ENCODE assay signal across 18 cellular contexts in the genomic region with DNA sequence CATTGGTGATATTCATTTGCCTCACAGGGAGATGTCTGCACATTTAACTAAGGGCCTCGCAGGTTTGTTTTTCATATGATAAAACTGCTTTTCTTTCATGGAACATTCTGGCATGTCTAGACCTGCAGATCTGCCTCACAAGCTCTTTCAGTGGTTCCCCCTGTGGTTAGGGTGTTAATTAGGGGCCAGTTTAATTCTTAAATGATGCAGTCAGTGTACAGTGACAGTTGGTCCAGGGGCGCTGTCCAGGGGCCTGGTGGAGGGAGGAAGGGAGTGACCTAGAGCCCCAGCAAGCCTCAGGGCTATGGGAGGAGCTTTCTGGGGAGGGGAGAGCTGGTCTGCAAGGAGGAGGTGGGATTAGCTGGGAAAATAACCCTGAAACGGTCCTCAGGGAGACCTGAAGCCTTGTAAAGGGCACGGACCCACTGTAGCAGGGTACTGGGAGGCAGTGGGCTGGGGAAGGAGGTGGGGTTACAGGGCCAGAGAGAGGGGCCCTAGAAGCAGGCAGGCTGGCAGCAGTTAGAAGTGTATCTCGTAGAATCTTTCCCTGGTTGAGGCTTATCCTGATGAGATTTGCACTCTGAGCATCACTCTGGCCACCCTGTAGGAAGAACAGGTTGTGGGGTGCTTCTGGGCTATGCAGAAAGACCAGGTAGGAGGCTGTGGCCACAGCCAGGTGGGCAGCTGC. TPM values are rescaled to one million over a fixed set of nuclear protein-coding genes. Genes with fewer than 3 reads are reported as not detected.
DNase-seq lines count a peak whose midpoint lies in the region; ATAC-seq, FAIRE-seq and TF ChIP-seq lines count a peak whose summit lies in the region.
"Had no signal": no experiment of that assay in that cellular context is flagged by ENCODE, and none has a peak within 500 bp of the region (broad histone marks: within the 10 kb centered on the region; RNA-seq: fewer than 3 reads in every experiment).

No MANE protein-coding gene starts in this region.

- peaks cover 6% of the 10 kb centered on the region for H3K4me1 Mint-ChIP-seq in stimulated activated naive CD8-positive, alpha-beta T cell treated with anti-CD3 and anti-CD28 coated beads, Interleukin-15, amount 100 ng/mL, for 72 hours
- H3K4me1 Mint-ChIP-seq in neural crest cell (peaks cover 5% of the 10 kb centered on the region), progenitor cell of endocrine pancreas (ENCODE audit: low read depth) (no peaks in the 10 kb centered on the region)
- H3K4me1 Mint-ChIP-seq: activated CD4-positive, alpha-beta T cell treated with anti-CD3 and anti-CD28 coated beads, Interleukin-2, amount 10 ng/mL, durations not matched to agents 24 days and 14 days had no signal

- H3K36me3 Mint-ChIP-seq in neural crest cell (ENCODE audit: low read depth) (peaks cover 4% of the 10 kb centered on the region), progenitor cell of endocrine pancreas (ENCODE audit: insufficient read depth) (peaks cover 17% of the 10 kb centered on the region)

- H3K4me3 ChIP-seq in bronchial epithelial cell (ENCODE audit: low read depth, low read length): no peak overlapping the region
- H3K4me3 ChIP-seq: tibial artery had no signal

- no peak for DNase-seq in stimulated activated naive CD8-positive, alpha-beta T cell treated with anti-CD3 and anti-CD28 coated beads, Interleukin-15, amount 100 ng/mL, for 72 hours
- DNase-seq in stimulated activated naive CD8-positive, alpha-beta T cell treated with anti-CD3 and anti-CD28 coated beads, Interleukin-15, Interleukin-2, amounts not matched to agents 100 U/mL and 50 U/mL, for 24 hours: no peak
- DNase-seq in bronchial epithelial cell (ENCODE audit: low read depth) (peak; percentile 81), neural crest cell (ENCODE audit: low read depth, low spot score) (no peak), mucosa of gallbladder (ENCODE audit: low spot score) (no peak), NCI-H446 (lab: John Stamatoyannopoulos, UW) (no peak), nucleus accumbens (lab: John Stamatoyannopoulos, UW) (no peak), progenitor cell of endocrine pancreas (ENCODE audit: low spot score, unreplicated experiment) (no peak)
- DNase-seq: activated CD4-positive, alpha-beta T cell treated with anti-CD3 and anti-CD28 coated beads, Interleukin-2, amount 10 ng/mL, durations not matched to agents 24 days and 14 days; activated T-cell treated with anti-CD3 and anti-CD28 coated beads, Interleukin-2, amount 50 U/mL, for 48 hours; head of caudate nucleus; Kasumi-1; NCI-H2081; SHP77 treated with DMSO at 0.1 percent for 48 hours; stimulated activated CD4-positive, alpha-beta T cell treated with anti-CD3 and anti-CD28 coated beads, Interleukin-2, amount 100 ng/mL, for 24 hours; T-helper 9 cell; tibial artery had no signal

- no peak overlapping the region for H3K4me3 Mint-ChIP-seq in stimulated activated naive CD8-positive, alpha-beta T cell treated with anti-CD3 and anti-CD28 coated beads, Interleukin-15, amount 100 ng/mL, for 72 hours
- H3K4me3 Mint-ChIP-seq in neural crest cell (no peak overlapping the region), progenitor cell of endocrine pancreas (ENCODE audit: low read depth) (no peak overlapping the region)
- H3K4me3 Mint-ChIP-seq: activated CD4-positive, alpha-beta T cell treated with anti-CD3 and anti-CD28 coated beads, Interleukin-2, amount 10 ng/mL, durations not matched to agents 24 days and 14 days had no signal

- H3K36me3 ChIP-seq in bronchial epithelial cell (ENCODE audit: control insufficient read depth, insufficient read depth, low read length): no peaks in the 10 kb centered on the region

- TF ChIP-seq CTCF in bronchial epithelial cell (IDR thresholded peaks at IDR 0.05; ENCODE audit: insufficient read depth, low read length, severe bottlenecking) (no peak), neural crest cell (conservative IDR thresholded peaks at IDR 0.05) (no peak), progenitor cell of endocrine pancreas (IDR thresholded peaks at IDR 0.05; ENCODE audit: unreplicated experiment) (no peak)

- no peaks in the 10 kb centered on the region for H3K27me3 Mint-ChIP-seq in stimulated activated naive CD8-positive, alpha-beta T cell treated with anti-CD3 and anti-CD28 coated beads, Interleukin-15, amount 100 ng/mL, for 72 hours
- no peaks in the 10 kb centered on the region for H3K27me3 Mint-ChIP-seq in neural crest cell (ENCODE audit: low read depth)
- H3K27me3 Mint-ChIP-seq in progenitor cell of endocrine pancreas: no peaks in the 10 kb centered on the region

- FAIRE-seq in bronchial epithelial cell (lab: Jason Lieb, UNC): no peak
- FAIRE-seq: D721Med had no signal

- H3K27me3 ChIP-seq in bronchial epithelial cell (ENCODE audit: control insufficient read depth, insufficient read depth, low read length): no peaks in the 10 kb centered on the region
- H3K27me3 ChIP-seq: tibial artery had no signal

- no peak for ATAC-seq in stimulated activated naive CD8-positive, alpha-beta T cell treated with anti-CD3 and anti-CD28 coated beads, Interleukin-15, amount 100 ng/mL, for 72 hours
- ATAC-seq in stimulated activated naive CD8-positive, alpha-beta T cell treated with anti-CD3 and anti-CD28 coated beads, Interleukin-15, Interleukin-2, amounts not matched to agents 100 U/mL and 50 U/mL, for 24 hours: no peak

- H3K9me3 Mint-ChIP-seq in stimulated activated naive CD8-positive, alpha-beta T cell treated with anti-CD3 and anti-CD28 coated beads, Interleukin-15, amount 100 ng/mL, for 72 hours: no peaks in the 10 kb centered on the region
- H3K9me3 Mint-ChIP-seq in neural crest cell (no peaks in the 10 kb centered on the region), progenitor cell of endocrine pancreas (ENCODE audit: low read depth) (no peaks in the 10 kb centered on the region)
- H3K9me3 Mint-ChIP-seq: activated CD4-positive, alpha-beta T cell treated with anti-CD3 and anti-CD28 coated beads, Interleukin-2, amount 10 ng/mL, durations not matched to agents 24 days and 14 days had no signal

- peak overlapping the region; percentile 87 to 89 for H3K27ac Mint-ChIP-seq in stimulated activated naive CD8-positive, alpha-beta T cell treated with anti-CD3 and anti-CD28 coated beads, Interleukin-15, amount 100 ng/mL, for 72 hours
- peak overlapping the region; percentile 88 for H3K27ac Mint-ChIP-seq in neural crest cell (ENCODE audit: unreplicated experiment)
- no peak overlapping the region for H3K27ac Mint-ChIP-seq in progenitor cell of endocrine pancreas
- H3K27ac Mint-ChIP-seq: activated CD4-positive, alpha-beta T cell treated with anti-CD3 and anti-CD28 coated beads, Interleukin-2, amount 10 ng/mL, durations not matched to agents 24 days and 14 days had no signal

RNA-seq across cellular contexts. Expression of a gene that starts 29.4 kb away (rescaled TPM):
- total RNA-seq in bronchial epithelial cell (18.2 and 25.2 TPM in 2 replicates), neural crest cell (152 and 163 TPM in 2 replicates), mucosa of gallbladder (427 TPM), progenitor cell of endocrine pancreas (257 and 258 TPM in 2 replicates)
- total RNA-seq: activated CD4-positive, alpha-beta T cell treated with anti-CD3 and anti-CD28 coated beads, Interleukin-2, amount 10 ng/mL, durations not matched to agents 24 days and 14 days had no signal
